ENCODE assay signal across 22 cellular contexts in the genomic region with DNA sequence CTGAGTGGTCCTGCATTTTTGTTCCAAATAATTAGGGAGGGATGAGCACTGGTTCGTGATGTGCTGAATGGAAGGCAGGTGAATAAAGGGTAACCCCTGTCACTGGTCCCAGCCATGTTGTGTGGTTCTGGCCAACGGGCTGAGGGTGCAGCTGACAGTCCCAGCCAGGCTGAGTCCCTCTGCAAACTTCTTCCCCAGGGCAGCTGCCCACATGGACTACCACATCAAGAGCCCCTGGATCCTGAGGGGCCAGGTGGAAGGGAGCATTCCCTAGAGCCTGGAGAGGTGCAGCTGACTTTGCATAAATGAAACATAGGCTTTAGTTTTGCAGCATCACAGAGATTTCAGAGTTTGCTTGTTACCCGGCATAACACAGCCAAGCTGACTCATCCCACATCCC.
"Had no signal": no experiment of that assay in that cellular context is flagged by ENCODE, and none has a peak within 500 bp of the region (broad histone marks: within the 10 kb centered on the region; RNA-seq: fewer than 3 reads in every experiment).

No MANE protein-coding gene starts in this region.

- H3K27ac ChIP-seq: colonic mucosa, dorsolateral prefrontal cortex, esophagus muscularis mucosa, foreskin keratinocyte, gastroesophageal sphincter, heart left ventricle, hepatocyte, left lung, lower lobe of right lung had no signal

- H2AFZ ChIP-seq: hepatocyte had no signal

- H3K27me3 ChIP-seq: colonic mucosa, dorsolateral prefrontal cortex, esophagus muscularis mucosa, foreskin keratinocyte, gastroesophageal sphincter, heart left ventricle, hepatocyte, left lung had no signal

- DNase-seq: colonic mucosa; dermis blood vessel endothelial cell; dorsolateral prefrontal cortex; effector CD4-positive, alpha-beta T cell; effector memory CD4-positive, alpha-beta T cell; foreskin keratinocyte; heart left ventricle; hypothalamus; immature natural killer cell; left cardiac atrium; left lung; left ventricle myocardium superior; lower lobe of right lung; mesenchymal stem cell; mucosa of descending colon; naive B cell had no signal

- H3K79me2 ChIP-seq: hepatocyte had no signal

- H3K4me2 ChIP-seq: hepatocyte had no signal

- H3K9me3 ChIP-seq: colonic mucosa had no signal

- H3K4me3 ChIP-seq: colonic mucosa, dorsolateral prefrontal cortex, esophagus muscularis mucosa, gastroesophageal sphincter, heart left ventricle, hepatocyte, left lung, lower lobe of right lung, mucosa of descending colon had no signal

- H3K4me1 ChIP-seq: colonic mucosa, esophagus muscularis mucosa, foreskin keratinocyte, gastroesophageal sphincter, heart left ventricle, left lung, lower lobe of right lung had no signal

- FAIRE-seq: endothelial cell of umbilical vein, frontal cortex, keratinocyte had no signal

- ATAC-seq: foreskin keratinocyte, gastroesophageal sphincter, heart left ventricle, left cardiac atrium, left lung, left ventricle myocardium superior, lower lobe of right lung, mucosa of descending colon had no signal

- H3K36me3 ChIP-seq: colonic mucosa, esophagus muscularis mucosa, gastroesophageal sphincter, heart left ventricle, left lung, lower lobe of right lung had no signal
